30 cellular contexts compared by ENCODE assay signal in genomic region chr12:108379761-108380160, GRCh38. TPM values are rescaled to one million over a fixed set of nuclear protein-coding genes. Genes with fewer than 3 reads are reported as not detected.
"Had no signal": no experiment of that assay in that cellular context is flagged by ENCODE, and none has a peak within 500 bp of the region (broad histone marks: within the 10 kb centered on the region; RNA-seq: fewer than 3 reads in every experiment).

No MANE protein-coding gene starts in this region.

- DNase-seq: dermis blood vessel endothelial cell; effector memory CD4-positive, alpha-beta T cell; foreskin keratinocyte; heart left ventricle; kidney; mesenchymal stem cell; mucosa of descending colon; naive B cell; pancreas; stimulated activated CD4-positive, alpha-beta T cell treated with anti-CD3 and anti-CD28 coated beads, Interleukin-12 subunit alpha, Interleukin-12 subunit beta, amount 100 ng/mL, for 4 hours; stimulated activated CD4-positive, alpha-beta T cell treated with anti-CD3 and anti-CD28 coated beads, Interleukin-1b, Interleukin-23, amount 100 ng/mL, for 48 hours; stimulated activated CD4-positive, alpha-beta T cell treated with anti-CD3 and anti-CD28 coated beads, Interleukin-4, amount 100 ng/mL, for 1 hour; stimulated activated CD8-positive, alpha-beta memory T cell treated with anti-CD3 and anti-CD28 coated beads, Interleukin-4, amount 100 ng/mL, for 48 hours; stimulated activated naive CD4-positive, alpha-beta T cell; stimulated activated naive CD8-positive, alpha-beta T cell treated with anti-CD3 and anti-CD28 coated beads, Interleukin-15, amount 100 ng/mL, for 72 hours; transverse colon; upper lobe of right lung; uterus had no signal

- H3K36me3 ChIP-seq: esophagus muscularis mucosa, gastroesophageal sphincter, heart left ventricle, neutrophil, pancreas, suprapubic skin, transverse colon, upper lobe of right lung, uterus had no signal

- H3K27me3 ChIP-seq: esophagus muscularis mucosa, foreskin keratinocyte, gastroesophageal sphincter, hepatocyte, neutrophil, pancreas, suprapubic skin, transverse colon, upper lobe of right lung, uterus had no signal

- ATAC-seq: foreskin keratinocyte; gastroesophageal sphincter; heart left ventricle; left lobe of liver; mucosa of descending colon; natural killer cell treated with Interleukin-12 subunit alpha and Interleukin-12 subunit beta and Interleukin-15 and Interleukin-18, amount 100 ng/mL, for 72 hours; pancreas; sciatic nerve; stimulated activated naive CD8-positive, alpha-beta T cell treated with anti-CD3 and anti-CD28 coated beads, Interleukin-15, amount 100 ng/mL, for 72 hours; upper lobe of right lung had no signal

- H3K4me3 ChIP-seq: esophagus muscularis mucosa, gastroesophageal sphincter, heart left ventricle, hepatocyte, lung, mucosa of descending colon, pancreas, smooth muscle cell, suprapubic skin, transverse colon, upper lobe of right lung, uterus had no signal

- H3K9me3 ChIP-seq: neutrophil, pancreas, suprapubic skin, transverse colon, uterus had no signal

RNA-seq across cellular contexts. Expression of gene CMKLR1, which starts 40.6 kb away (rescaled TPM):
- total RNA-seq: endothelial cell of umbilical vein, fibroblast of lung, foreskin keratinocyte had no signal
